Comparison of ENCODE assay signal across 26 cellular contexts in genomic region chr12:121715862-121716435, GRCh38. TPM values are rescaled to one million over a fixed set of nuclear protein-coding genes. Genes with fewer than 3 reads are reported as not detected.
"Had no signal": no experiment of that assay in that cellular context is flagged by ENCODE, and none has a peak within 500 bp of the region (broad histone marks: within the 10 kb centered on the region; RNA-seq: fewer than 3 reads in every experiment).

No MANE protein-coding gene starts in this region.

- DNase-seq: activated CD4-positive, alpha-beta T cell treated with anti-CD3 and anti-CD28 coated beads for 4 hours; activated CD4-positive, alpha-beta T cell treated with anti-CD3 and anti-CD28 coated beads, Interleukin-2, amount 50 U/mL, for 48 hours; activated CD4-positive, CD25-positive, alpha-beta regulatory T cell; activated gamma-delta T cell; activated T-cell treated with anti-CD3 and anti-CD28 coated beads, Interleukin-2, amount 50 U/mL, for 72 hours; aorta; brain microvascular endothelial cell; caudate nucleus; effector CD4-positive, alpha-beta T cell; erythroblast; foreskin melanocyte; head of caudate nucleus; hypothalamus; left ventricle myocardium superior; mammary epithelial cell; nucleus accumbens; stimulated activated CD4-positive, alpha-beta T cell treated with anti-CD3 and anti-CD28 coated beads, Interleukin-15, amount 100 ng/mL, for 24 hours; T-helper 17 cell; transverse colon; uterus had no signal

- H3K27ac ChIP-seq: transverse colon had no signal

- FAIRE-seq: endometrium, islet of Langerhans had no signal

- ATAC-seq: activated T-cell treated with anti-CD3 and anti-CD28 coated beads, Interleukin-2, amount 50 U/mL, for 72 hours; left ventricle myocardium superior; natural killer cell treated with Interleukin-12 subunit alpha and Interleukin-12 subunit beta and Interleukin-15 and Interleukin-18, amount 100 ng/mL, for 72 hours; sciatic nerve; stimulated activated memory B cell treated with anti-CD40 and anti-IgM and Interleukin-4, amounts not matched to agents 10 μg/mL and 1 μg/mL and 100 μg/mL, for 72 hours; T-helper 17 cell had no signal

- H3K36me3 ChIP-seq: transverse colon, uterus had no signal

- H3K9me3 ChIP-seq: transverse colon, uterus had no signal

- H3K27me3 ChIP-seq: brain microvascular endothelial cell, transverse colon, uterus had no signal

- H3K4me3 ChIP-seq: smooth muscle cell, transverse colon, uterus had no signal

RNA-seq across cellular contexts. Expression of gene MORN3, which starts 46.5 kb away (rescaled TPM):
- total RNA-seq: left ventricle myocardium superior, mammary epithelial cell had no signal
